ENCODE assay signal across 18 cellular contexts in genomic region chr7:17985473-17986239, GRCh38. TPM values are rescaled to one million over a fixed set of nuclear protein-coding genes. Genes with fewer than 3 reads are reported as not detected.
A peak's percentile ranks its signal among the peaks of the same experiment; 100 is the strongest.
DNase-seq lines count a peak whose midpoint lies in the region; ATAC-seq, FAIRE-seq and TF ChIP-seq lines count a peak whose summit lies in the region.
"Had no signal": no experiment of that assay in that cellular context is flagged by ENCODE, and none has a peak within 500 bp of the region (broad histone marks: within the 10 kb centered on the region; RNA-seq: fewer than 3 reads in every experiment).

No MANE protein-coding gene starts in this region.

- WGBS in HepG2 (ENCODE audit: low lambda C conversion rate), result 21% methylated on average over 6 of the region's 6 CpGs

- H3K9me3 Mint-ChIP-seq in MCF 10A (ENCODE audit: unreplicated experiment) (peaks cover 7% of the 10 kb centered on the region), type B pancreatic cell (no peaks in the 10 kb centered on the region)

- no TSS peak for BruUV-seq in MCF 10A (replicated peaks; lab: Mats Ljungman, UMichigan)
- no TSS peak for BruUV-seq in HepG2 (replicated peaks; lab: Mats Ljungman, UMichigan)

- no peak for DNase-seq in MCF 10A (ENCODE audit: unreplicated experiment)
- DNase-seq in breast epithelium (ENCODE audit: low spot score in 2 of 2), result no peak
- peak; percentile 18 for DNase-seq in fibroblast of gingiva (ENCODE audit: low read depth)
- no peak for DNase-seq in HepG2 (ENCODE audit: low spot score)
- DNase-seq in type B pancreatic cell (ENCODE audit: extremely low spot score, unreplicated experiment), result no peak
- no peak for DNase-seq in HEK293T (ENCODE audit: extremely low spot score)
- DNase-seq in HuH-7 (ENCODE audit: low spot score), result no peak
- no peak for DNase-seq in WERI-Rb-1
- DNase-seq: 8988T, H7, NCI-H1930, NCI-H2171, NCI-H446 treated with DMSO at 0.1 percent for 48 hours, NCI-H748 treated with DMSO at 0.1 percent for 48 hours, SHP77 treated with DMSO at 0.1 percent for 48 hours had no signal

- H3K4me1 ChIP-seq in breast epithelium (no peaks in the 10 kb centered on the region), HepG2 (ENCODE audit: insufficient read depth, low read length) (peaks cover 6% of the 10 kb centered on the region; the same call in 1 of the 2 replicates)

- peaks cover 0 to 8% of the 10 kb centered on the region in 2 donors for H3K9me3 ChIP-seq in breast epithelium
- no peaks in the 10 kb centered on the region for H3K9me3 ChIP-seq in HepG2 (ENCODE audit: low read length)
- no peaks in the 10 kb centered on the region for H3K9me3 ChIP-seq in WERI-Rb-1 (ENCODE audit: severe bottlenecking)

- H3K9ac ChIP-seq in HepG2 (ENCODE audit: insufficient read depth, low read depth, low read length), result no peak overlapping the region
- H3K9ac ChIP-seq: BLaER1 treated with 17β-estradiol and CSF1 and Interleukin-3, amounts not matched to agents 10 nM and 100 nM had no signal

- in situ Hi-C loops in HepG2 (cut with HindIII; ENCODE audit: extremely low pct_ligation_motif_present, low pct_unique_long_range_greater_than_20kb), result no loop called here

- no peak for FAIRE-seq in HepG2 (lab: Jason Lieb, UNC)

- no peak for TF ChIP-seq RAD21 in HepG2 (CRISPR knock-in tag; IDR thresholded peaks at IDR 0.05)

- POLR2A ChIA-PET in MCF 10A (lab: Yijun Ruan, JAX) (interaction anchor here (0.6 kb wide), 1 partner anchor 611 kb away, joined by 3 read pairs; no protein-coding TSS in a partner anchor), HepG2 (lab: Yijun Ruan, JAX) (no interaction called here), HEK293T (lab: Yijun Ruan, JAX) (no interaction called here)

- H3K36me3 ChIP-seq in breast epithelium (no peaks in the 10 kb centered on the region), HepG2 (replicated peaks in 1 of 2; ENCODE audit: control insufficient read depth in 1 of 2, insufficient read depth in 2 of 2, low read length in 2 of 2) (no peaks in the 10 kb centered on the region), WERI-Rb-1 (no peaks in the 10 kb centered on the region)
- H3K36me3 ChIP-seq: BLaER1 treated with 17β-estradiol and CSF1 and Interleukin-3, amounts not matched to agents 10 nM and 100 nM had no signal

- no peak overlapping the region for H3K4me2 ChIP-seq in HepG2 (ENCODE audit: low read depth, low read length)
- H3K4me2 ChIP-seq: BLaER1 treated with 17β-estradiol and CSF1 and Interleukin-3, amounts not matched to agents 10 nM and 100 nM had no signal

- H3K27me3 ChIP-seq in breast epithelium (no peaks in the 10 kb centered on the region), HepG2 (ENCODE audit: control insufficient read depth in 1 of 2, insufficient read depth in 2 of 2, low read length in 2 of 2) (no peaks in the 10 kb centered on the region; a peak in 1 of 5 replicates), WERI-Rb-1 (ENCODE audit: insufficient read depth, low read depth, severe bottlenecking) (no peaks in the 10 kb centered on the region)
- H3K27me3 ChIP-seq: BLaER1 treated with 17β-estradiol and CSF1 and Interleukin-3, amounts not matched to agents 10 nM and 100 nM had no signal

- H3K79me2 ChIP-seq in HepG2 (ENCODE audit: insufficient read depth, low read length), result no peaks in the 10 kb centered on the region

- intact Hi-C loops in MCF 10A (cut with micrococcal nuclease), result no loop called here
- intact Hi-C loops in breast epithelium (cut with DNase I; ENCODE audit: low total_unique reads), result no loop called here
- intact Hi-C loops in HepG2 (cut with micrococcal nuclease; ENCODE audit: unreplicated experiment), result no loop called here

- CTCF ChIA-PET in MCF 10A (lab: Yijun Ruan, JAX), result interaction anchor here (0.6 to 1.3 kb wide), 8 partner anchors 11 to 555 kb away, joined by 3 to 5 read pairs (median 3); no protein-coding TSS in a partner anchor
- CTCF ChIA-PET in HepG2 (lab: Yijun Ruan, JAX; ENCODE audit: low intra/inter-chr PET ratio, low total read pairs), result no interaction called here
- CTCF ChIA-PET in HEK293T (lab: Yijun Ruan, JAX), result interaction anchor here (0.5 to 1.1 kb wide), 2 partner anchors 215 to 1561 kb away, joined by 3 read pairs; no protein-coding TSS in a partner anchor

- no peaks in the 10 kb centered on the region for H3K36me3 Mint-ChIP-seq in MCF 10A (ENCODE audit: insufficient read depth, unreplicated experiment)
- no peaks in the 10 kb centered on the region for H3K36me3 Mint-ChIP-seq in type B pancreatic cell

- H3K4me3 Mint-ChIP-seq in MCF 10A (ENCODE audit: unreplicated experiment) (no peak overlapping the region), type B pancreatic cell (no peak overlapping the region)

- H3K4me3 ChIP-seq in breast epithelium (no peak overlapping the region), HepG2 (replicated peaks in 1 of 3; ENCODE audit: insufficient read depth in 1 of 3, low read depth in 2 of 3, low read length in 3 of 3) (no peak overlapping the region), WERI-Rb-1 (ENCODE audit: low read depth, low read length) (no peak overlapping the region)
- H3K4me3 ChIP-seq: BLaER1 treated with 17β-estradiol and CSF1 and Interleukin-3, amounts not matched to agents 10 nM and 100 nM had no signal

- H3K27ac Mint-ChIP-seq in MCF 10A (ENCODE audit: low read depth, unreplicated experiment), result peak overlapping the region; percentile 10
- no peak overlapping the region for H3K27ac Mint-ChIP-seq in type B pancreatic cell

- no peaks in the 10 kb centered on the region for H3K27me3 Mint-ChIP-seq in MCF 10A (ENCODE audit: insufficient read depth, unreplicated experiment)
- no peaks in the 10 kb centered on the region for H3K27me3 Mint-ChIP-seq in type B pancreatic cell

- TF ChIP-seq EP300 in HepG2 (IDR thresholded peaks at IDR 0.05; ENCODE audit: low read depth in 2 of 2, low read length in 2 of 2) (no peak), HepG2 (CRISPR knock-in tag; IDR thresholded peaks at IDR 0.05; ENCODE audit: borderline replicate concordance) (no peak)

- no peak overlapping the region for H3K27ac ChIP-seq in breast epithelium
- H3K27ac ChIP-seq in HepG2 (ENCODE audit: extremely low read length, insufficient read depth, low read length), result no peak overlapping the region
- no peak overlapping the region for H3K27ac ChIP-seq in WERI-Rb-1

- H2AFZ ChIP-seq in HepG2 (ENCODE audit: low read length), result no peak overlapping the region

- no peaks in the 10 kb centered on the region for H4K20me1 ChIP-seq in HepG2 (ENCODE audit: insufficient read depth, low read length)
- H4K20me1 ChIP-seq: BLaER1 treated with 17β-estradiol and CSF1 and Interleukin-3, amounts not matched to agents 10 nM and 100 nM had no signal

- TF ChIP-seq CTCF in MCF 10A (IDR thresholded peaks at IDR 0.05; ENCODE audit: unreplicated experiment), result no peak
- no peak for TF ChIP-seq CTCF in breast epithelium (IDR thresholded peaks at IDR 0.05)
- no peak for TF ChIP-seq CTCF in HepG2 (CRISPR knock-in tag; IDR thresholded peaks at IDR 0.05)
- no peak for TF ChIP-seq CTCF in type B pancreatic cell (conservative IDR thresholded peaks at IDR 0.05)
- TF ChIP-seq CTCF in WERI-Rb-1 (IDR thresholded peaks at IDR 0.05; ENCODE audit: low read depth, low read length), result no peak

- H3K4me1 Mint-ChIP-seq in MCF 10A (ENCODE audit: insufficient read depth, unreplicated experiment), result peaks cover 15% of the 10 kb centered on the region
- no peaks in the 10 kb centered on the region for H3K4me1 Mint-ChIP-seq in type B pancreatic cell (ENCODE audit: unreplicated experiment)

- no peak for TF ChIP-seq POLR2A in breast epithelium (IDR thresholded peaks at IDR 0.05)
- no peak for TF ChIP-seq POLR2A in HepG2 (IDR thresholded peaks at IDR 0.05; ENCODE audit: insufficient read depth in 1 of 2, low read depth in 2 of 2, low read length in 2 of 2)

- peak; percentile 70 for ATAC-seq in HepG2

RNA-seq across cellular contexts. Expression of gene PRPS1L1, which starts 42.0 kb away (rescaled TPM):
- total RNA-seq in MCF 10A (2022) (not detected in 2 replicates), breast epithelium (not detected), HepG2 (2016; rRNA removed; fragmentation: Illumina TruSeq; extraction: Trizol) (not detected in 2 replicates), type B pancreatic cell (ENCODE audit: low replicate concordance) (not detected in 2 replicates)
- not detected in 2 replicates for total RNA-seq in HepG2 (2016; cell fraction: cytosol; rRNA removed; fragmentation: Illumina TruSeq; extraction: Trizol; ENCODE audit: low read depth)
- not detected in 2 replicates for total RNA-seq in HepG2 (2016; cell fraction: insoluble cytoplasmic fraction; rRNA removed; fragmentation: Illumina TruSeq; extraction: Trizol)
- total RNA-seq in HepG2 (2016; cell fraction: membrane; rRNA removed; fragmentation: Illumina TruSeq; extraction: Trizol), result not detected in 2 replicates
- total RNA-seq in HepG2 (2016; cell fraction: nucleus; rRNA removed; fragmentation: Illumina TruSeq; extraction: Trizol), result not detected in 2 replicates
- polyA plus RNA-seq in HepG2 (2011; rRNA removed), result not detected in 2 replicates
- polyA plus RNA-seq in HepG2 (2011; cell fraction: cytosol; rRNA removed), result not detected in 2 replicates
- polyA plus RNA-seq in HepG2 (2011; cell fraction: nucleus; rRNA removed), result not detected in 2 replicates
- not detected in 2 replicates for polyA plus RNA-seq in HepG2 (2012)
- not detected in 2 replicates for polyA plus RNA-seq in HepG2 (2016; cell fraction: cytosol; fragmentation: Illumina TruSeq; extraction: Trizol; ENCODE audit: low read depth)
- not detected in 2 replicates for polyA plus RNA-seq in HepG2 (2016; cell fraction: insoluble cytoplasmic fraction; fragmentation: Illumina TruSeq; extraction: Trizol; ENCODE audit: low read depth)
- not detected in 2 replicates for polyA plus RNA-seq in HepG2 (2016; cell fraction: membrane; fragmentation: Illumina TruSeq; extraction: Trizol; ENCODE audit: low read depth)
- polyA plus RNA-seq in HepG2 (2016; cell fraction: nucleus; fragmentation: Illumina TruSeq; extraction: Trizol; ENCODE audit: insufficient read depth, low read depth), result not detected in 2 replicates
- not detected in 2 replicates for polyA minus RNA-seq in HepG2 (2011; rRNA and poly(A)+ RNA removed; ENCODE audit: low replicate concordance)
- not detected in 2 replicates for polyA minus RNA-seq in HepG2 (2011; cell fraction: cytosol; rRNA and poly(A)+ RNA removed)
- polyA minus RNA-seq in HepG2 (2011; cell fraction: nucleus; rRNA and poly(A)+ RNA removed), result not detected in 2 replicates
- total RNA-seq: Daoy, H7, M059J had no signal

RNA-seq across cellular contexts. Expression of gene SNX13, which starts 45.4 kb away (rescaled TPM):
- total RNA-seq in MCF 10A (2022) (38.5 and 42.0 TPM in 2 replicates), breast epithelium (10 to 100 TPM; 62.6 to 89.9 (median 72.8) TPM), HepG2 (2016; rRNA removed; fragmentation: Illumina TruSeq; extraction: Trizol) (32.3 and 35.7 TPM in 2 replicates), type B pancreatic cell (ENCODE audit: low replicate concordance) (48.9 and 49.8 TPM in 2 replicates)
- total RNA-seq in HepG2 (2016; cell fraction: cytosol; rRNA removed; fragmentation: Illumina TruSeq; extraction: Trizol; ENCODE audit: low read depth), result 46.8 and 53.2 TPM in 2 replicates
- 32.8 and 35.2 TPM in 2 replicates for total RNA-seq in HepG2 (2016; cell fraction: insoluble cytoplasmic fraction; rRNA removed; fragmentation: Illumina TruSeq; extraction: Trizol)
- 27.8 and 28.4 TPM in 2 replicates for total RNA-seq in HepG2 (2016; cell fraction: membrane; rRNA removed; fragmentation: Illumina TruSeq; extraction: Trizol)
- total RNA-seq in HepG2 (2016; cell fraction: nucleus; rRNA removed; fragmentation: Illumina TruSeq; extraction: Trizol), result 49.7 and 53.6 TPM in 2 replicates
- 12.6 and 14.3 TPM in 2 replicates for polyA plus RNA-seq in HepG2 (2011; rRNA removed)
- 5.2 and 8.2 TPM in 2 replicates for polyA plus RNA-seq in HepG2 (2011; cell fraction: cytosol; rRNA removed)
- 17.1 and 19.6 TPM in 2 replicates for polyA plus RNA-seq in HepG2 (2011; cell fraction: nucleus; rRNA removed)
- polyA plus RNA-seq in HepG2 (2012), result 11.0 and 14.3 TPM in 2 replicates
- polyA plus RNA-seq in HepG2 (2016; cell fraction: cytosol; fragmentation: Illumina TruSeq; extraction: Trizol; ENCODE audit: low read depth), result 2.2 and 2.3 TPM in 2 replicates
- 19.9 and 22.4 TPM in 2 replicates for polyA plus RNA-seq in HepG2 (2016; cell fraction: insoluble cytoplasmic fraction; fragmentation: Illumina TruSeq; extraction: Trizol; ENCODE audit: low read depth)
- polyA plus RNA-seq in HepG2 (2016; cell fraction: membrane; fragmentation: Illumina TruSeq; extraction: Trizol; ENCODE audit: low read depth), result 8.0 and 8.6 TPM in 2 replicates
- 20.3 and 23.3 TPM in 2 replicates for polyA plus RNA-seq in HepG2 (2016; cell fraction: nucleus; fragmentation: Illumina TruSeq; extraction: Trizol; ENCODE audit: insufficient read depth, low read depth)
- polyA minus RNA-seq in HepG2 (2011; rRNA and poly(A)+ RNA removed; ENCODE audit: low replicate concordance), result 11.9 and 12.5 TPM in 2 replicates
- 17.1 TPM in 2 replicates for polyA minus RNA-seq in HepG2 (2011; cell fraction: cytosol; rRNA and poly(A)+ RNA removed)
- polyA minus RNA-seq in HepG2 (2011; cell fraction: nucleus; rRNA and poly(A)+ RNA removed), result 126 and 139 TPM in 2 replicates
